ENCODE assay signal across 13 cellular contexts in the genomic region with DNA sequence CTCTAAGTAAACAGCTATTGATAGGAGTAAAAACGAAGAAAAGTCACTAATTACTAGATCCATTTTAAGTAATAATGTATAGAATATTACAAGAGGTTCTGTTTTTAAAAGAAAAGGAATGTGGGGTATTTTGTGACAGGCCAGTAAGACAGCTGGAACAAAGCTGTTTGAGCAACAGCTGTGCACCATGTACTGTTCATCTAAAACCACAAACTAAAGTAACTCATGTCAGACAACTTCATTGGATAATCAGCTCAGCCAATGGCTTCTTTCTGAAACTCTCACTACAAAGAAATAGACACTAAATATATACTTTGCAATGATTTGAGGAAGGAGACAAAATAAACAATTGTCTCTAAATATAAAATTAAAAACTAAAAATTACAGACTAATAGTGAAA. TPM values are rescaled to one million over a fixed set of nuclear protein-coding genes. Genes with fewer than 3 reads are reported as not detected.
DNase-seq lines count a peak whose midpoint lies in the region; ATAC-seq, FAIRE-seq and TF ChIP-seq lines count a peak whose summit lies in the region.
"Had no signal": no experiment of that assay in that cellular context is flagged by ENCODE, and none has a peak within 500 bp of the region (broad histone marks: within the 10 kb centered on the region; RNA-seq: fewer than 3 reads in every experiment).

No MANE protein-coding gene starts in this region.

- no peak overlapping the region for H3K4me3 Mint-ChIP-seq in natural killer cell treated with Interleukin-12 subunit alpha and Interleukin-12 subunit beta and Interleukin-15 and Interleukin-18, amount 100 ng/mL, for 72 hours
- no peak overlapping the region for H3K4me3 Mint-ChIP-seq in type B pancreatic cell

- ATAC-seq in GM18870 (IDR thresholded peaks at IDR 0.05; ENCODE audit: unreplicated experiment) (peak; percentile 74), HG02885 (IDR thresholded peaks at IDR 0.05; ENCODE audit: poor library complexity, unreplicated experiment) (peak; percentile 85), pancreas (no peak)
- ATAC-seq in natural killer cell treated with Interleukin-12 subunit alpha and Interleukin-12 subunit beta and Interleukin-15 and Interleukin-18, amount 100 ng/mL, for 72 hours: no peak
- ATAC-seq: activated CD4-positive, CD25-positive, alpha-beta regulatory T cell treated with anti-CD3 and anti-CD28 coated beads, Interleukin-2, amount 50 U/mL, for 24 hours had no signal

- no peaks in the 10 kb centered on the region for H3K27me3 Mint-ChIP-seq in natural killer cell treated with Interleukin-12 subunit alpha and Interleukin-12 subunit beta and Interleukin-15 and Interleukin-18, amount 100 ng/mL, for 72 hours
- no peaks in the 10 kb centered on the region for H3K27me3 Mint-ChIP-seq in type B pancreatic cell

- no peaks in the 10 kb centered on the region for H3K27me3 ChIP-seq in SJCRH30
- H3K27me3 ChIP-seq in pancreas: no peaks in the 10 kb centered on the region
- H3K27me3 ChIP-seq: esophagus muscularis mucosa, Peyer's patch had no signal

- no peaks in the 10 kb centered on the region for H3K9me3 Mint-ChIP-seq in natural killer cell treated with Interleukin-12 subunit alpha and Interleukin-12 subunit beta and Interleukin-15 and Interleukin-18, amount 100 ng/mL, for 72 hours
- peaks cover under 1% of the 10 kb centered on the region for H3K9me3 Mint-ChIP-seq in type B pancreatic cell

- TF ChIP-seq CTCF in pancreas (IDR thresholded peaks at IDR 0.05) (no peak), type B pancreatic cell (conservative IDR thresholded peaks at IDR 0.05) (no peak)

- no peak for FAIRE-seq in pancreas (lab: Jason Lieb, UNC)

- DNase-seq in SJCRH30 (peak; percentile 58 to 85), pancreas (no peak), type B pancreatic cell (ENCODE audit: extremely low spot score, unreplicated experiment) (no peak), AML-193 (lab: John Stamatoyannopoulos, UW) (no peak), DMS114 treated with DMSO at 0.1 percent for 48 hours (lab: John Stamatoyannopoulos, UW; ENCODE audit: unreplicated experiment) (no peak)
- DNase-seq in natural killer cell treated with Interleukin-12 subunit alpha and Interleukin-12 subunit beta and Interleukin-15 and Interleukin-18, amount 100 ng/mL, for 72 hours (ENCODE audit: low spot score): no peak
- DNase-seq: aorta, NCI-H1048, Peyer's patch had no signal

- peaks cover 3% of the 10 kb centered on the region; the same call in 1 of the 2 replicates for H3K9me3 ChIP-seq in SJCRH30 (replicated peaks)
- H3K9me3 ChIP-seq in pancreas: no peaks in the 10 kb centered on the region
- H3K9me3 ChIP-seq: esophagus muscularis mucosa, Peyer's patch had no signal

- H3K4me3 ChIP-seq in SJCRH30 (no peak overlapping the region), pancreas (no peak overlapping the region)
- H3K4me3 ChIP-seq: esophagus muscularis mucosa, Peyer's patch had no signal

- H3K27ac ChIP-seq in SJCRH30 (peak overlapping the region; percentile 76), pancreas (no peak overlapping the region)
- H3K27ac ChIP-seq: esophagus muscularis mucosa, Peyer's patch had no signal

- peaks cover 18% of the 10 kb centered on the region for H3K4me1 ChIP-seq in SJCRH30
- peaks cover 0 to 5% (median 3%) of the 10 kb centered on the region in 3 donors for H3K4me1 ChIP-seq in pancreas
- H3K4me1 ChIP-seq: Peyer's patch had no signal

- H3K36me3 ChIP-seq in SJCRH30: peaks cover 7% of the 10 kb centered on the region; the same call in 1 of the 2 replicates
- no peaks in the 10 kb centered on the region for H3K36me3 ChIP-seq in pancreas
- H3K36me3 ChIP-seq: esophagus muscularis mucosa, Peyer's patch had no signal

- peaks cover 23% of the 10 kb centered on the region for H3K36me3 Mint-ChIP-seq in natural killer cell treated with Interleukin-12 subunit alpha and Interleukin-12 subunit beta and Interleukin-15 and Interleukin-18, amount 100 ng/mL, for 72 hours
- peaks cover 11% of the 10 kb centered on the region for H3K36me3 Mint-ChIP-seq in type B pancreatic cell

- H3K4me1 Mint-ChIP-seq in natural killer cell treated with Interleukin-12 subunit alpha and Interleukin-12 subunit beta and Interleukin-15 and Interleukin-18, amount 100 ng/mL, for 72 hours (ENCODE audit: low read depth in 2 of 2): peaks cover 46 to 47% of the 10 kb centered on the region in 2 donors
- no peaks in the 10 kb centered on the region for H3K4me1 Mint-ChIP-seq in type B pancreatic cell (ENCODE audit: unreplicated experiment)

- intact Hi-C loops in pancreas (cut with DNase I): no loop called here

- WGBS in pancreas, 2 donors: 54 to 65% methylated on average over 1 of the region's 1 CpG

- peak overlapping the region; percentile 53 to 87 for H3K27ac Mint-ChIP-seq in natural killer cell treated with Interleukin-12 subunit alpha and Interleukin-12 subunit beta and Interleukin-15 and Interleukin-18, amount 100 ng/mL, for 72 hours
- no peak overlapping the region for H3K27ac Mint-ChIP-seq in type B pancreatic cell

RNA-seq across cellular contexts. Expression of gene RRAS2, which starts 16.1 kb away (rescaled TPM):
- total RNA-seq in SJCRH30 (2014; rRNA removed; shearing (Covaris generic)): 87.6 and 93.0 TPM in 2 replicates
- 100 to 1,000 TPM in 1 of 2 donors, 10 to 100 TPM in 1; 97.3 to 141 TPM for total RNA-seq in natural killer cell treated with Interleukin-12 subunit alpha and Interleukin-12 subunit beta and Interleukin-15 and Interleukin-18, amount 100 ng/mL, for 72 hours
- total RNA-seq in pancreas (10 to 100 TPM; 14.0 to 21.8 (median 15.6) TPM), type B pancreatic cell (ENCODE audit: low replicate concordance) (36.0 and 41.2 TPM in 2 replicates)
- polyA plus RNA-seq in pancreas: 10 to 100 TPM in 1 of 2 donors, 1 to 10 TPM in 1; 9.0 to 10.2 TPM

Comparison
In these comparisons a context has a peak if more than half of its experiments do, and no peak if none do; other contexts are left out.
1. ATAC-seq: peak in GM18870 (single experiment) and HG02885 (single experiment); none in natural killer cell treated with Interleukin-12 subunit alpha and Interleukin-12 subunit beta and Interleukin-15 and Interleukin-18, amount 100 ng/mL, for 72 hours (0 of 2) and pancreas (0 of 4).
2. DNase-seq: peak in SJCRH30 (2 of 2); none in natural killer cell treated with Interleukin-12 subunit alpha and Interleukin-12 subunit beta and Interleukin-15 and Interleukin-18, amount 100 ng/mL, for 72 hours (single experiment), pancreas (0 of 6), type B pancreatic cell (single experiment), AML-193 (0 of 2) and DMS114 treated with DMSO at 0.1 percent for 48 hours (single experiment).